9 cellular contexts compared by ENCODE assay signal in genomic region chr9:33511184-33511517, GRCh38. TPM values are rescaled to one million over a fixed set of nuclear protein-coding genes. Genes with fewer than 3 reads are reported as not detected.
DNase-seq lines count a peak whose midpoint lies in the region; ATAC-seq and TF ChIP-seq lines count a peak whose summit lies in the region.
"Not testable (repeated sequence)": the region's sequence is repeated elsewhere in the genome, so short reads cannot be mapped to it uniquely, and the experiment has no call there.
"Had no signal": no experiment of that assay in that cellular context is flagged by ENCODE, and none has a peak within 500 bp of the region (broad histone marks: within the 10 kb centered on the region; RNA-seq: fewer than 3 reads in every experiment).

No MANE protein-coding gene starts in this region.

- H3K27ac Mint-ChIP-seq in endodermal cell = peak overlapping the region; percentile 96
- peak overlapping the region; percentile 99 for H3K27ac Mint-ChIP-seq in nephron progenitor cell

- intact Hi-C loops in stomach (cut with DNase I; ENCODE audit: low total_unique reads) = not testable (repeated sequence)

- not testable (repeated sequence) for TF ChIP-seq POLR2A in stomach (IDR thresholded peaks at IDR 0.05)

- H3K36me3 Mint-ChIP-seq in endodermal cell (ENCODE audit: low read depth) = not testable (repeated sequence)
- peaks cover 12% of the 10 kb centered on the region for H3K36me3 Mint-ChIP-seq in nephron progenitor cell (ENCODE audit: low read depth)

- not testable (repeated sequence) for H3K4me1 ChIP-seq in HEK293 (ENCODE audit: control insufficient read depth, insufficient read depth, low read length); endodermal cell (ENCODE audit: control insufficient read depth, insufficient read depth, low read length); stomach
- H3K4me1 ChIP-seq in adipocyte (ENCODE audit: control insufficient read depth, insufficient read depth, low read length) = peaks cover 16% of the 10 kb centered on the region

- H3K9me3 Mint-ChIP-seq in endodermal cell = peaks cover 19% of the 10 kb centered on the region
- H3K9me3 Mint-ChIP-seq in nephron progenitor cell = peaks cover 26% of the 10 kb centered on the region

- H3K4me3 Mint-ChIP-seq in endodermal cell (peak overlapping the region; percentile 77), nephron progenitor cell (peak overlapping the region; percentile 98)

- not testable (repeated sequence) for DNase-seq in AG09309 (ENCODE audit: low read depth); adipocyte (ENCODE audit: low read depth); endodermal cell; nephron progenitor cell; stomach

- TF ChIP-seq EP300 in stomach (IDR thresholded peaks at IDR 0.05) = not testable (repeated sequence)

- CTCF ChIA-PET in HEK293 (lab: Yijun Ruan, JAX) = interaction anchor here (1.3 to 1.8 kb wide), 4 partner anchors 9 to 108 kb away, joined by 4 to 7 read pairs (median 6); partner anchors contain the start of gene ANKRD18B

- not testable (repeated sequence) for H3K27me3 Mint-ChIP-seq in endodermal cell (ENCODE audit: insufficient read depth); nephron progenitor cell (ENCODE audit: low read depth, poor library complexity)

- H3K4me3 ChIP-seq in AG09309 (ENCODE audit: control insufficient read depth, low read depth, low read length) (peak overlapping the region; percentile 39), HEK293 (ENCODE audit: low read depth, low read length) (peak overlapping the region; percentile 76), adipocyte (ENCODE audit: low read length) (peak overlapping the region; percentile 91), endodermal cell (ENCODE audit: low read length) (peak overlapping the region; percentile 83), iPS-18c (ENCODE audit: insufficient read depth, low read depth, low read length) (peak overlapping the region; percentile 77), stomach (peak overlapping the region; percentile 48 to 74 (median 58))

- H3K9ac ChIP-seq in adipocyte (ENCODE audit: low read length) (peak overlapping the region; percentile 97), endodermal cell (ENCODE audit: extremely low read depth, low read length, poor library complexity, severe bottlenecking) (peak overlapping the region; percentile 75)

- not testable (repeated sequence) for H3K4me1 Mint-ChIP-seq in endodermal cell
- H3K4me1 Mint-ChIP-seq in nephron progenitor cell = peaks cover 10% of the 10 kb centered on the region

- POLR2A ChIA-PET in HEK293 (lab: Yijun Ruan, JAX) = interaction anchor here (1.2 to 1.3 kb wide), 3 partner anchors 12 to 184 kb away, joined by 5 to 19 read pairs (median 9); partner anchors contain the start of genes ANKRD18B and NOL6

- WGBS in endodermal cell (ENCODE audit: insufficient coverage in 1 of 2, insufficient read length in 1 of 2), 2 experiments = 12% methylated on average over 8 of the region's 8 CpGs; no CpG with 5 or more reads in 1 of the 2 experiments
- WGBS in stomach, 5 donors = 0 to 1% (median 1%) methylated on average over 6 to 8 of the region's 8 CpGs

- H3K9me3 ChIP-seq in HEK293 (ENCODE audit: control insufficient read depth, insufficient read depth, low read depth, low read length); adipocyte (ENCODE audit: control insufficient read depth, low read length); iPS-18c (ENCODE audit: control insufficient read depth, insufficient read depth, low read length); stomach: not testable (repeated sequence)
- peaks cover 15% of the 10 kb centered on the region for H3K9me3 ChIP-seq in endodermal cell (ENCODE audit: control insufficient read depth, low read length)

- not testable (repeated sequence) for TF ChIP-seq CTCF in AG09309 (IDR thresholded peaks at IDR 0.05; ENCODE audit: control insufficient read depth, insufficient read depth, low read depth, low read length, missing control alignments); HEK293 (tag by site-specific recombination; IDR thresholded peaks at IDR 0.05); endodermal cell (conservative IDR thresholded peaks at IDR 0.05); nephron progenitor cell (IDR thresholded peaks at IDR 0.05); stomach (IDR thresholded peaks at IDR 0.05)

- ATAC-seq in SK-N-SH treated with all-trans-retinoic acid at 6 μM for 48 hours = not testable (repeated sequence)

- H3K27ac ChIP-seq in HEK293 (ENCODE audit: extremely low read depth, low read depth, low read length) (peak overlapping the region; percentile 91), endodermal cell (ENCODE audit: low read depth, low read length) (peak overlapping the region; percentile 91), stomach (peak overlapping the region; percentile 63 to 88 (median 84))

- not testable (repeated sequence) for H3K27me3 ChIP-seq in adipocyte (replicated peaks; ENCODE audit: control insufficient read depth, insufficient read depth, low read length); endodermal cell (ENCODE audit: control insufficient read depth, insufficient read depth, low read length, poor library complexity, severe bottlenecking); stomach

- H3K36me3 ChIP-seq in HEK293 (ENCODE audit: control insufficient read depth in 2 of 2, insufficient read depth in 1 of 2, low read length in 2 of 2); adipocyte (ENCODE audit: control insufficient read depth, insufficient read depth, low read length, severe bottlenecking); endodermal cell (ENCODE audit: control insufficient read depth, insufficient read depth, low read length); stomach: not testable (repeated sequence)

TF ChIP-seq in SK-N-SH treated with all-trans-retinoic acid at 6 μM for 48 hours, 23 proteins besides CTCF, POLR2A, EP300 and RAD21:
- 0 out of 2 replicates have a peak, but pooled peaks have one; percentile 2 for TF ChIP-seq CSDC2 (CRISPR knock-in tag; IDR thresholded peaks at IDR 0.05)
TF ChIP-seq in SK-N-SH treated with all-trans-retinoic acid at 6 μM for 48 hours: peak in this region for 1; not testable (repeated sequence) for 22.

RNA-seq across cellular contexts. Expression of gene ANKRD18B, which starts 12.9 kb away (rescaled TPM):
- total RNA-seq in endodermal cell (1 to 10 TPM; 6.7 to 9.7 TPM), stomach (not detected)
- 9.4 TPM for polyA plus RNA-seq in endodermal cell (2013, experiment 1 of 2)
- 8.7 TPM for polyA plus RNA-seq in endodermal cell (2013, experiment 2 of 2)
- 1 to 10 TPM in 1 of 3 donors, not detected in 2; 4.3 TPM for polyA plus RNA-seq in stomach
- total RNA-seq: HT-29 had no signal

RNA-seq across cellular contexts. Expression of gene NOL6, which starts 37.4 kb away (rescaled TPM):
- total RNA-seq in endodermal cell = 10 to 100 TPM; 34.2 to 34.6 TPM
- polyA plus RNA-seq in endodermal cell (2013, experiment 1 of 2) = 19.9 TPM
- 18.1 TPM for polyA plus RNA-seq in endodermal cell (2013, experiment 2 of 2)
- 10 to 100 TPM; 12.5 to 43.6 (median 21.4) TPM for total RNA-seq in stomach
- polyA plus RNA-seq in stomach = 10 to 100 TPM; 10.7 to 22.0 (median 12.5) TPM

Comparison
In these comparisons a context has a peak if more than half of its experiments do, and no peak if none do; other contexts are left out.
1. H3K4me3 ChIP-seq: peak in every context shown above with its lines; median percentile 91 in adipocyte; 83 in endodermal cell; 77 in iPS-18c; 76 in HEK293; 58 in stomach; 39 in AG09309.
2. RNA of gene ANKRD18B, which starts 12.9 kb away (total RNA-seq): 6.7 to 9.7 TPM in endodermal cell; not detected in stomach; every median in the first group is over 4 times any median in the second.
3. Peak in every context shown above with its lines, with median percentiles within 50 percentile points of each other: H3K27ac ChIP-seq.